1 cellular context compared by ENCODE assay signal in genomic region chr5:91269198-91269597, GRCh38.
TF ChIP-seq lines count a peak whose summit lies in the region.

No MANE protein-coding gene starts in this region.

TF ChIP-seq in H1, 55 proteins besides CTCF, POLR2A, EP300 and RAD21:
- TF ChIP-seq MAX (IDR thresholded peaks at IDR 0.05), result no peak
- TF ChIP-seq SUZ12 (IDR thresholded peaks at IDR 0.05; ENCODE audit: low read length), result no peak
- no peak for TF ChIP-seq SIX5 (IDR thresholded peaks at IDR 0.05; ENCODE audit: low read depth, low read length)
- TF ChIP-seq MAFK (IDR thresholded peaks at IDR 0.05; ENCODE audit: low read depth, low read length), result no peak
- TF ChIP-seq SIN3A (conservative IDR thresholded peaks at IDR 0.05 in 1 of 2, IDR thresholded peaks at IDR 0.05 in 1 of 2; ENCODE audit: low read depth in 1 of 2, low read length in 2 of 2), result no peak
- no peak for TF ChIP-seq NANOG (IDR thresholded peaks at IDR 0.05; ENCODE audit: insufficient read depth, low read depth, low read length, poor library complexity, severe bottlenecking)
